20 cellular contexts compared by ENCODE assay signal in genomic region chr11:2739531-2740274, GRCh38. TPM values are rescaled to one million over a fixed set of nuclear protein-coding genes. Genes with fewer than 3 reads are reported as not detected.
DNase-seq lines count a peak whose midpoint lies in the region; ATAC-seq and TF ChIP-seq lines count a peak whose summit lies in the region.
"Had no signal": no experiment of that assay in that cellular context is flagged by ENCODE, and none has a peak within 500 bp of the region (broad histone marks: within the 10 kb centered on the region; RNA-seq: fewer than 3 reads in every experiment).

No MANE protein-coding gene starts in this region.

- H3K79me1 ChIP-seq in mesenchymal stem cell (replicated peaks; ENCODE audit: low read length, poor library complexity, severe bottlenecking) = no peaks in the 10 kb centered on the region

- DNase-seq in Right ventricle myocardium inferior (ENCODE audit: missing footprints) (peak; percentile 65), right atrium auricular region (ENCODE audit: low spot score) (no peak), left cardiac atrium (peak; percentile 13), mesenchymal stem cell (no peak), posterior vena cava (ENCODE audit: low spot score) (peak; percentile 67), globus pallidus (ENCODE audit: low spot score) (no peak)
- DNase-seq: CD4-positive, CD25-positive, alpha-beta regulatory T cell; KG1; MG63; NCI-H1105 treated with DMSO at 0.1 percent for 48 hours; NCI-H2029; NCI-H446; NCI-H524 treated with DMSO at 0.1 percent for 48 hours; NCI-H774; NK-92 treated with Interleukin-12 subunit alpha and Interleukin-12 subunit beta, amount 100 ng/mL, for 24 hours; PC-9; SHP77 had no signal

- H3K27me3 ChIP-seq in right atrium auricular region = no peaks in the 10 kb centered on the region
- no peaks in the 10 kb centered on the region for H3K27me3 ChIP-seq in mesenchymal stem cell (ENCODE audit: control insufficient read depth in 1 of 2, insufficient read depth in 1 of 2, low read length in 2 of 2)
- H3K27me3 ChIP-seq: MG63 had no signal

- H2BK5ac ChIP-seq in mesenchymal stem cell (ENCODE audit: low read depth, low read length, poor library complexity, severe bottlenecking) = no peak overlapping the region

- H2BK120ac ChIP-seq in mesenchymal stem cell (ENCODE audit: low read depth, low read length) = no peak overlapping the region

- H2BK12ac ChIP-seq in mesenchymal stem cell (ENCODE audit: low read length in 2 of 2) = peak overlapping the region in 1 of 2 experiments; percentile 8

- ATAC-seq in Right ventricle myocardium inferior (no peak), left cardiac atrium (no peak), GM21381 (IDR thresholded peaks at IDR 0.05; ENCODE audit: unreplicated experiment) (no peak), HG03097 (IDR thresholded peaks at IDR 0.05; ENCODE audit: low FRiP score, unreplicated experiment) (no peak)

- H2AK5ac ChIP-seq in mesenchymal stem cell (ENCODE audit: low read length, severe bottlenecking) = peak overlapping the region; percentile 47

- no peak overlapping the region for H2AFZ ChIP-seq in mesenchymal stem cell (ENCODE audit: low read depth, low read length)
- H2AFZ ChIP-seq: PC-9 had no signal

- H3K14ac ChIP-seq in mesenchymal stem cell (ENCODE audit: low read length in 2 of 2) = peak overlapping the region in 1 of 2 experiments; percentile 63

- peak overlapping the region; percentile 53 for H4K91ac ChIP-seq in mesenchymal stem cell (ENCODE audit: low read length)

- H3K4me2 ChIP-seq in mesenchymal stem cell (ENCODE audit: low read length, poor library complexity, severe bottlenecking) = no peak overlapping the region
- H3K4me2 ChIP-seq: PC-9 had no signal

- H4K8ac ChIP-seq in mesenchymal stem cell (ENCODE audit: low read length) = no peak overlapping the region

- peaks cover 0 to 14% of the 10 kb centered on the region in 2 donors for H3K4me1 ChIP-seq in right atrium auricular region
- H3K4me1 ChIP-seq in mesenchymal stem cell (ENCODE audit: control insufficient read depth, insufficient read depth, low read depth, low read length) = peaks cover 68% of the 10 kb centered on the region

- no peak for TF ChIP-seq CTCF in right atrium auricular region (IDR thresholded peaks at IDR 0.05)

- no peak overlapping the region for H3K23ac ChIP-seq in mesenchymal stem cell (ENCODE audit: low read length in 2 of 2)

- H3K18ac ChIP-seq in mesenchymal stem cell (ENCODE audit: low read depth in 1 of 2, low read length in 2 of 2) = peak overlapping the region; percentile 7 to 26

- H3K9me3 ChIP-seq in right atrium auricular region (no peaks in the 10 kb centered on the region), mesenchymal stem cell (ENCODE audit: control insufficient read depth, low read length) (no peaks in the 10 kb centered on the region)
- H3K9me3 ChIP-seq: MG63 had no signal

- H3K27ac ChIP-seq in right atrium auricular region (no peak overlapping the region), mesenchymal stem cell (ENCODE audit: low read length, poor library complexity, severe bottlenecking) (no peak overlapping the region)
- H3K27ac ChIP-seq: 22Rv1, PC-9 had no signal

- 96% methylated on average over 16 of the region's 18 CpGs for WGBS in mesenchymal stem cell

- no peaks in the 10 kb centered on the region for H3K36me3 ChIP-seq in right atrium auricular region
- H3K36me3 ChIP-seq in mesenchymal stem cell (ENCODE audit: control insufficient read depth in 1 of 2, insufficient read depth in 2 of 2, low read depth in 1 of 2, low read length in 2 of 2) = no peaks in the 10 kb centered on the region
- H3K36me3 ChIP-seq: MG63 had no signal

- no peak overlapping the region for H2BK15ac ChIP-seq in mesenchymal stem cell (ENCODE audit: low read depth, poor library complexity, severe bottlenecking)

- intact Hi-C loops in Right ventricle myocardium inferior (cut with DNase I) = no loop called here
- intact Hi-C loops in left cardiac atrium (cut with DNase I) = no loop called here
- intact Hi-C loops in posterior vena cava (cut with DNase I) = no loop called here

- H3K4me3 ChIP-seq in right atrium auricular region (no peak overlapping the region), mesenchymal stem cell (ENCODE audit: insufficient read depth in 1 of 2, low read depth in 1 of 2, low read length in 2 of 2) (no peak overlapping the region)
- H3K4me3 ChIP-seq: MG63, PC-9 had no signal

- no peak overlapping the region for H3K9ac ChIP-seq in mesenchymal stem cell (ENCODE audit: low read length)

- H3K4ac ChIP-seq in mesenchymal stem cell (ENCODE audit: low read depth in 1 of 2, low read length in 2 of 2) = no peak overlapping the region

RNA-seq across cellular contexts. Expression of gene KCNQ1OT1, which starts 39.9 kb away (rescaled TPM):
- total RNA-seq in Right ventricle myocardium inferior = 0.32 TPM
- under 1 TPM; 0.35 to 0.37 TPM for total RNA-seq in right atrium auricular region
- under 1 TPM; 0.59 to 0.81 TPM for total RNA-seq in left cardiac atrium
- 0.08 TPM for polyA plus RNA-seq in mesenchymal stem cell (2013, experiment 1 of 2)
- 0.05 TPM for polyA plus RNA-seq in mesenchymal stem cell (2013, experiment 2 of 2)
- 1 to 10 TPM; 1.8 to 3.5 TPM for total RNA-seq in posterior vena cava

Comparison
In these comparisons a context has a peak if more than half of its experiments do, and no peak if none do; other contexts are left out.
1. DNase-seq: peak in Right ventricle myocardium inferior (single experiment), left cardiac atrium (single experiment) and posterior vena cava (single experiment); none in right atrium auricular region (single experiment), mesenchymal stem cell (single experiment) and globus pallidus (single experiment).